Comparison of ENCODE assay signal across 21 cellular contexts in the genomic region with DNA sequence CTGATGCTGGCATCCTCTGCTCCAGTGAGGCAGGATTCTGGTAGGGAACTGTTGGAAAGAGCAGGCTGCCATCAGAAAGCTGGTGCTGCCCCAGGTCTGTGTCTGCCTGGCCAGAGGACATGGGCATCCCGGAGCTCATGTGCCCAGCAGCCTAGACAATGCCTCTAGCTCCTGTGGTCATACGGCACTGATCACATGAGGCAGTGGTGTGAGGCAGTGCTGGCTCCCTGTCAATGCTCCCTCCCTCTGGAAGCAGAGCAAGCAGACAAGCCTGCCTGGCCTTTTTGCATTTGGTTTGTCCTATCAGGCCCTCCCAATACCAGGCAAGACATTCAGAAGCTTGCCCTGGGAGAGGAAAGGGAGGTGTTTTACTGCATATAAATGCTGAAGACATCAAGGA. TPM values are rescaled to one million over a fixed set of nuclear protein-coding genes. Genes with fewer than 3 reads are reported as not detected.
DNase-seq lines count a peak whose midpoint lies in the region; ATAC-seq and TF ChIP-seq lines count a peak whose summit lies in the region.
"Had no signal": no experiment of that assay in that cellular context is flagged by ENCODE, and none has a peak within 500 bp of the region (broad histone marks: within the 10 kb centered on the region; RNA-seq: fewer than 3 reads in every experiment).

No MANE protein-coding gene starts in this region.

- H3K9me3 ChIP-seq in right atrium auricular region = no peaks in the 10 kb centered on the region
- H3K9me3 ChIP-seq: ascending aorta, stomach had no signal

- no peak for DNase-seq in Right ventricle myocardium inferior (ENCODE audit: missing footprints)
- DNase-seq in right atrium auricular region (ENCODE audit: low spot score) = no peak
- peak; percentile 57 to 95 (median 86) for DNase-seq in head of caudate nucleus
- DNase-seq in myocyte (ENCODE audit: low read depth) = peak; percentile 33
- DNase-seq in effector memory CD8-positive, alpha-beta T cell = no peak
- no peak for DNase-seq in effector CD8-positive, alpha-beta T cell (lab: John Stamatoyannopoulos, UW)
- DNase-seq in stimulated activated CD4-positive, alpha-beta T cell treated with anti-CD3 and anti-CD28 coated beads, Interleukin-2, amount 100 ng/mL, for 48 hours = no peak
- DNase-seq: 8988T; GOT3; NCI-H2107; NCI-H524 treated with DMSO at 0.1 percent for 48 hours; SHP77 treated with DMSO at 0.1 percent for 48 hours; stimulated activated CD4-positive, alpha-beta T cell treated with anti-CD3 and anti-CD28 coated beads, Interleukin-1b, Interleukin-23, amount 100 ng/mL, for 48 hours; stomach had no signal

- intact Hi-C loops in Right ventricle myocardium inferior (cut with DNase I) = no loop called here
- intact Hi-C loops in head of caudate nucleus (cut with DNase I) = no loop called here

- peaks cover 0 to 7% of the 10 kb centered on the region in 2 donors for H3K4me1 Mint-ChIP-seq in effector memory CD8-positive, alpha-beta T cell (ENCODE audit: low read depth in 2 of 2)
- H3K4me1 Mint-ChIP-seq: B cell had no signal

- H3K36me3 ChIP-seq in right atrium auricular region = peaks cover 54% of the 10 kb centered on the region

- H3K27ac Mint-ChIP-seq in effector memory CD8-positive, alpha-beta T cell = peak overlapping the region in 1 of 2 donors; percentile 70
- H3K27ac Mint-ChIP-seq: B cell; T-helper 1 cell treated with Interleukin-12 subunit alpha and Interleukin-12 subunit beta and Interleukin-4 antibody, amounts not matched to agents 30 μg/mL and 1 μg/mL, for 36 hours had no signal

- peak overlapping the region in 1 of 2 donors; percentile 28 for H3K27ac ChIP-seq in right atrium auricular region
- H3K27ac ChIP-seq: ascending aorta, stomach had no signal

- no peaks in the 10 kb centered on the region for H3K27me3 ChIP-seq in right atrium auricular region
- H3K27me3 ChIP-seq: ascending aorta, stomach had no signal

- no peak for TF ChIP-seq CTCF in right atrium auricular region (IDR thresholded peaks at IDR 0.05)

- H3K9me3 Mint-ChIP-seq in effector memory CD8-positive, alpha-beta T cell = no peaks in the 10 kb centered on the region
- H3K9me3 Mint-ChIP-seq: T-helper 1 cell treated with Interleukin-12 subunit alpha and Interleukin-12 subunit beta and Interleukin-4 antibody, amounts not matched to agents 30 μg/mL and 1 μg/mL, for 36 hours had no signal

- no peaks in the 10 kb centered on the region for H3K4me1 ChIP-seq in right atrium auricular region
- H3K4me1 ChIP-seq: ascending aorta, stomach had no signal

- H3K4me3 Mint-ChIP-seq in effector memory CD8-positive, alpha-beta T cell = no peak overlapping the region
- H3K4me3 Mint-ChIP-seq: B cell; T-helper 1 cell treated with Interleukin-12 subunit alpha and Interleukin-12 subunit beta and Interleukin-4 antibody, amounts not matched to agents 30 μg/mL and 1 μg/mL, for 36 hours had no signal

- ATAC-seq in Right ventricle myocardium inferior = peak; percentile 72
- no peak for ATAC-seq in effector memory CD8-positive, alpha-beta T cell (replicated peaks)
- ATAC-seq in HG02798 (IDR thresholded peaks at IDR 0.05; ENCODE audit: poor library complexity, unreplicated experiment) = no peak

- H3K36me3 Mint-ChIP-seq in effector memory CD8-positive, alpha-beta T cell (ENCODE audit: insufficient read depth) = peaks cover 15% of the 10 kb centered on the region

- no peak overlapping the region for H3K4me3 ChIP-seq in right atrium auricular region
- H3K4me3 ChIP-seq: ascending aorta, stomach had no signal

- no peaks in the 10 kb centered on the region for H3K27me3 Mint-ChIP-seq in effector memory CD8-positive, alpha-beta T cell
- H3K27me3 Mint-ChIP-seq: B cell had no signal

RNA-seq across cellular contexts. Expression of gene MMP21, which starts 19.5 kb away (rescaled TPM):
- total RNA-seq in Right ventricle myocardium inferior (not detected), right atrium auricular region (under 1 TPM; 0.28 to 0.67 TPM), myocyte (not detected in 2 replicates)
- not detected for polyA plus RNA-seq in myocyte (2012)
- total RNA-seq: ascending aorta, lower leg skin, osteoblast, ureter had no signal
- polyA plus RNA-seq: stomach had no signal

RNA-seq across cellular contexts. Expression of gene UROS, which starts 27.9 kb away (rescaled TPM):
- total RNA-seq in Right ventricle myocardium inferior (71.8 TPM), right atrium auricular region (10 to 100 TPM; 54.1 to 81.0 TPM), myocyte (94.3 and 106 TPM in 2 replicates)
- 97.5 TPM for polyA plus RNA-seq in myocyte (2012)

RNA-seq across cellular contexts. Expression of gene BCCIP, which starts 28.2 kb away (rescaled TPM):
- total RNA-seq in Right ventricle myocardium inferior (38.4 TPM), right atrium auricular region (10 to 100 TPM; 34.1 to 37.3 TPM), myocyte (74.6 and 74.9 TPM in 2 replicates)
- 32.5 TPM for polyA plus RNA-seq in myocyte (2012)

Comparison
In these comparisons a context has a peak if more than half of its experiments do, and no peak if none do; other contexts are left out.
1. DNase-seq: peak in head of caudate nucleus (42 of 42) and myocyte (single experiment); none in Right ventricle myocardium inferior (single experiment), right atrium auricular region (single experiment), effector memory CD8-positive, alpha-beta T cell (0 of 3), effector CD8-positive, alpha-beta T cell (single experiment) and stimulated activated CD4-positive, alpha-beta T cell treated with anti-CD3 and anti-CD28 coated beads, Interleukin-2, amount 100 ng/mL, for 48 hours (0 of 2).